In genomic region chr20:36644032-36644712, GRCh38 we compare ENCODE assay signal across 10 cellular contexts. TPM values are rescaled to one million over a fixed set of nuclear protein-coding genes. Genes with fewer than 3 reads are reported as not detected.
DNase-seq lines count a peak whose midpoint lies in the region; ATAC-seq, FAIRE-seq and TF ChIP-seq lines count a peak whose summit lies in the region.
"Had no signal": no experiment of that assay in that cellular context is flagged by ENCODE, and none has a peak within 500 bp of the region (broad histone marks: within the 10 kb centered on the region; RNA-seq: fewer than 3 reads in every experiment).

No MANE protein-coding gene starts in this region.

- no peak overlapping the region for H3K4me3 ChIP-seq in GM12865 (ENCODE audit: low read depth, low read length)
- H3K4me3 ChIP-seq: gastrocnemius medialis had no signal

- H3K27me3 Mint-ChIP-seq in activated CD8-positive, alpha-beta T cell treated with anti-CD3 and anti-CD28 coated beads for 36 hours = no peaks in the 10 kb centered on the region

- peak overlapping the region; percentile 98 for H3K27ac Mint-ChIP-seq in activated CD8-positive, alpha-beta T cell treated with anti-CD3 and anti-CD28 coated beads for 36 hours

- peak; percentile 74 for ATAC-seq in activated CD8-positive, alpha-beta T cell treated with anti-CD3 and anti-CD28 coated beads for 36 hours
- ATAC-seq in GM19397 (IDR thresholded peaks at IDR 0.05; ENCODE audit: unreplicated experiment) = no peak
- ATAC-seq: gastrocnemius medialis had no signal

- DNase-seq in GM12865 (ENCODE audit: low read depth) (peak; percentile 18), H54 (ENCODE audit: insufficient read length, low spot score) (no peak), DMS114 treated with DMSO at 0.1 percent for 48 hours (lab: John Stamatoyannopoulos, UW; ENCODE audit: unreplicated experiment) (no peak), HUDEP-2 (lab: John Stamatoyannopoulos, UW; ENCODE audit: unreplicated experiment in 76 of 76) (no peak)
- peak; percentile 80 for DNase-seq in activated CD8-positive, alpha-beta T cell treated with anti-CD3 and anti-CD28 coated beads for 36 hours
- peak; percentile 72 for DNase-seq in central memory CD4-positive, alpha-beta T cell
- DNase-seq in stimulated activated CD4-positive, alpha-beta T cell treated with anti-CD3 and anti-CD28 coated beads, Interleukin-4, amount 100 ng/mL, for 48 hours (ENCODE audit: low read depth in 2 of 2) = peak; percentile 39 to 47
- DNase-seq: gastrocnemius medialis had no signal

- H3K4me1 Mint-ChIP-seq in activated CD8-positive, alpha-beta T cell treated with anti-CD3 and anti-CD28 coated beads for 36 hours (ENCODE audit: low read depth) = peaks cover 35% of the 10 kb centered on the region

- peaks cover 33% of the 10 kb centered on the region for H3K36me3 Mint-ChIP-seq in activated CD8-positive, alpha-beta T cell treated with anti-CD3 and anti-CD28 coated beads for 36 hours (ENCODE audit: low read depth)

- CTCF ChIA-PET in activated CD8-positive, alpha-beta T cell treated with anti-CD3 and anti-CD28 coated beads for 36 hours (lab: Charles Lee) = interaction anchor here (0.7 to 4.7 kb wide), 9 partner anchors 14 to 111 kb away, joined by 3 to 30 read pairs (median 3); partner anchors contain the start of gene RAB5IF

- no peak for TF ChIP-seq POLR2A in H54 (IDR thresholded peaks at IDR 0.05; ENCODE audit: low read depth, low read length)

- H3K4me3 Mint-ChIP-seq in activated CD8-positive, alpha-beta T cell treated with anti-CD3 and anti-CD28 coated beads for 36 hours = peak overlapping the region; percentile 82

- no peak for FAIRE-seq in H54 (lab: Jason Lieb, UNC)

- POLR2A ChIA-PET in activated CD8-positive, alpha-beta T cell treated with anti-CD3 and anti-CD28 coated beads for 36 hours (lab: Charles Lee) = interaction anchor here (0.7 to 3.5 kb wide), 17 partner anchors 9 to 691 kb away, joined by 3 to 37 read pairs (median 4); partner anchors contain the start of genes DSN1 and RAB5IF

- H3K9me3 Mint-ChIP-seq in activated CD8-positive, alpha-beta T cell treated with anti-CD3 and anti-CD28 coated beads for 36 hours = no peaks in the 10 kb centered on the region

- no peak for TF ChIP-seq CTCF in GM12865 (IDR thresholded peaks at IDR 0.05; ENCODE audit: insufficient read depth, low read depth, low read length, missing control alignments)
- TF ChIP-seq CTCF in activated CD8-positive, alpha-beta T cell treated with anti-CD3 and anti-CD28 coated beads for 36 hours (IDR thresholded peaks at IDR 0.05) = no peak

- intact Hi-C loops in activated CD8-positive, alpha-beta T cell treated with anti-CD3 and anti-CD28 coated beads for 36 hours (cut with micrococcal nuclease) = no loop called here

RNA-seq across cellular contexts. Expression of gene SLA2, which starts 1.8 kb away (rescaled TPM):
- 10 to 100 TPM; 51.5 to 53.5 TPM for total RNA-seq in activated CD8-positive, alpha-beta T cell treated with anti-CD3 and anti-CD28 coated beads for 36 hours
- total RNA-seq: gastrocnemius medialis, LHCN-M2 had no signal

RNA-seq across cellular contexts. Expression of gene RAB5IF, which starts 38.6 kb away (rescaled TPM):
- total RNA-seq in activated CD8-positive, alpha-beta T cell treated with anti-CD3 and anti-CD28 coated beads for 36 hours = 10 to 100 TPM; 74.5 to 77.1 TPM

Comparison
In these comparisons a context has a peak if more than half of its experiments do, and no peak if none do; other contexts are left out.
1. DNase-seq: peak in GM12865 (single experiment), activated CD8-positive, alpha-beta T cell treated with anti-CD3 and anti-CD28 coated beads for 36 hours (single experiment), central memory CD4-positive, alpha-beta T cell (single experiment) and stimulated activated CD4-positive, alpha-beta T cell treated with anti-CD3 and anti-CD28 coated beads, Interleukin-4, amount 100 ng/mL, for 48 hours (2 of 2); none in H54 (single experiment), DMS114 treated with DMSO at 0.1 percent for 48 hours (single experiment) and HUDEP-2 (0 of 76).